Comparison of ENCODE assay signal across 1 cellular context in the genomic region with DNA sequence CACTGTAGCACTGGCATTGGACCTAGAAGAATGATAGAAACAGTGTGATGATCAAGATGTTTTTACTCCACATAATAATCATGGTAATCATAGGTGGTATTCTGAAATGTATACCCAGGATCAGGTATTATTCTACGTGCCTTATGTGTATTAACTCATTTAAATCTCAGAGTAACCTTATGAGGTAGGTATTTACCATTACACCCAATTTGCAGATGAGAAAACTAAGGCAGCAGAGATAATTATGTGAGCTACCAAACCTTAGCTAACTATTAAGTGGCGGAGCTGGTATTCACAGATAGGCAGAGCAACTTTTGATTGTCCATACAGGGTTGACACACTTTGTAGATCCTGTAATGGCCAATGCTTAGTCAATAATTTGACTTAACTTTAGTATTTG.
TF ChIP-seq lines count a peak whose summit lies in the region.

No MANE protein-coding gene starts in this region.

TF ChIP-seq in H1, 55 proteins besides CTCF, POLR2A, EP300 and RAD21:
- no peak for TF ChIP-seq SRF (IDR thresholded peaks at IDR 0.05; ENCODE audit: low read depth, low read length)
- 0 out of 2 replicates have a peak, but pooled peaks have one; percentile 15 for TF ChIP-seq KDM1A (IDR thresholded peaks at IDR 0.05; ENCODE audit: borderline replicate concordance, low read length)
- TF ChIP-seq, protein P1, sequence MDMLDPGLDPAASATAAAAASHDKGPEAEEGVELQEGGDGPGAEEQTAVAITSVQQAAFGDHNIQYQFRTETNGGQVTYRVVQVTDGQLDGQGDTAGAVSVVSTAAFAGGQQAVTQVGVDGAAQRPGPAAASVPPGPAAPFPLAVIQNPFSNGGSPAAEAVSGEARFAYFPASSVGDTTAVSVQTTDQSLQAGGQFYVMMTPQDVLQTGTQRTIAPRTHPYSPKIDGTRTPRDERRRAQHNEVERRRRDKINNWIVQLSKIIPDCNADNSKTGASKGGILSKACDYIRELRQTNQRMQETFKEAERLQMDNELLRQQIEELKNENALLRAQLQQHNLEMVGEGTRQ (IDR thresholded peaks at IDR 0.05; ENCODE audit: low read length), result no peak
